In the genomic region with DNA sequence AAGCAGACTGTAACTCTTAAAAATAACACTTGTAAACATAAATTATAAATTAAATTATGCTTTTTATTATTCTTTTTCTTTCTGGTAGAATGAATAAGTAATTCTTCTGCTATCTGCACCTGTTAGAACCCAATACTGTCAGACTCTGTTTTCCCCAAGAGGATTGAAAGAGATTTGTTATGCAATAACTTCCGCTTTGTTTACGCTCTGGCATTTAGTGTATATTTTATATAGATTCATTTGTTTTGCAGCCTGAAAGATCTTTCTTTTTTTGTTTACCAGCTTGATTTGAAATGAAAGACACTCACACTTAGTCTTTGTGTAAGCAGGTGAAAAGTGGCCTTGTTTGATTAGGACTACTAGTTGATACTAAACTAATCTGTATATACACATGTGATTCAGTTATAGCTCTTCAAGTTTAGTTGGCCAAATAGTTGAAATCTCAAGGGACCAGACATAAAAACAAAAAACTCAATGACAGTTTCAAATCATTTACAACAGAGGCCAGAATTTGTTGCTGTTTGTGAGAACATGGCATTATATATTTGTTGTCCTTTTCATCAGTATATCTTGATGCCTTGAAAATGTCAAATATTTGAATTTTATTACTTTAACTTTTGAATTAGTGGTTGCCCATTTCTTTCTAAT, we compare ENCODE assay signal across 18 cellular contexts.
"Had no signal": no experiment of that assay in that cellular context is flagged by ENCODE, and none has a peak within 500 bp of the region (broad histone marks: within the 10 kb centered on the region; RNA-seq: fewer than 3 reads in every experiment).

No MANE protein-coding gene starts in this region.

- H3K9me3 Mint-ChIP-seq: activated naive CD4-positive, alpha-beta T cell treated with anti-CD3 and anti-CD28 coated beads, Interleukin-2, amount 50 U/mL, for 72 hours; activated T-cell treated with anti-CD3 and anti-CD28 coated beads, Interleukin-2, amount 50 U/mL, for 24 hours; endodermal cell; mesothelial cell of epicardium; nephron progenitor cell; stimulated activated naive CD8-positive, alpha-beta T cell treated with anti-CD3 and anti-CD28 coated beads, Interleukin-15, Interleukin-2, amounts not matched to agents 100 ng/mL and 50 ng/mL, for 24 hours had no signal

- H3K4me1 Mint-ChIP-seq: activated CD8-positive, alpha-beta memory T cell treated with anti-CD3 and anti-CD28 coated beads, Interleukin-2, amount 10 ng/mL, durations not matched to agents 7 days and 5 days had no signal

- H3K4me3 ChIP-seq: cardiac muscle cell, dorsolateral prefrontal cortex, gastroesophageal sphincter, heart right ventricle, lung, spleen, suprapubic skin had no signal

- H3K27me3 Mint-ChIP-seq: activated CD8-positive, alpha-beta memory T cell treated with anti-CD3 and anti-CD28 coated beads, Interleukin-2, amount 10 ng/mL, durations not matched to agents 7 days and 5 days; activated T-cell treated with anti-CD3 and anti-CD28 coated beads, Interleukin-2, amount 50 U/mL, for 24 hours; stimulated activated naive CD8-positive, alpha-beta T cell treated with anti-CD3 and anti-CD28 coated beads, Interleukin-15, Interleukin-2, amounts not matched to agents 100 ng/mL and 50 ng/mL, for 24 hours had no signal

- H3K27ac ChIP-seq: cardiac muscle cell, dorsolateral prefrontal cortex, gastroesophageal sphincter, WERI-Rb-1 had no signal

- H3K36me3 Mint-ChIP-seq: activated naive CD4-positive, alpha-beta T cell treated with anti-CD3 and anti-CD28 coated beads, Interleukin-2, amount 50 U/mL, for 72 hours; mesothelial cell of epicardium had no signal

- H3K9me3 ChIP-seq: gastroesophageal sphincter, heart right ventricle, spleen, suprapubic skin had no signal

- H3K4me1 ChIP-seq: suprapubic skin had no signal

- H3K27me3 ChIP-seq: cardiac muscle cell, dorsolateral prefrontal cortex, gastroesophageal sphincter, heart right ventricle, spleen, suprapubic skin had no signal

- H3K4me3 Mint-ChIP-seq: activated CD8-positive, alpha-beta memory T cell treated with anti-CD3 and anti-CD28 coated beads, Interleukin-2, amount 10 ng/mL, durations not matched to agents 7 days and 5 days; activated T-cell treated with anti-CD3 and anti-CD28 coated beads, Interleukin-2, amount 50 U/mL, for 24 hours; endodermal cell; mesothelial cell of epicardium; nephron progenitor cell; stimulated activated naive CD8-positive, alpha-beta T cell treated with anti-CD3 and anti-CD28 coated beads, Interleukin-15, Interleukin-2, amounts not matched to agents 100 ng/mL and 50 ng/mL, for 24 hours had no signal

- DNase-seq: activated CD4-positive, alpha-beta T cell treated with anti-CD3 and anti-CD28 coated beads, Interleukin-2, amount 50 U/mL, for 48 hours; activated CD8-positive, alpha-beta memory T cell treated with anti-CD3 and anti-CD28 coated beads, Interleukin-2, amount 10 ng/mL, durations not matched to agents 7 days and 5 days; activated T-cell treated with anti-CD3 and anti-CD28 coated beads, Interleukin-2, amount 50 U/mL, for 24 hours; dorsolateral prefrontal cortex; endodermal cell; heart right ventricle; left cardiac atrium; nephron progenitor cell; spleen; trophoblast cell; WERI-Rb-1 had no signal

- H3K36me3 ChIP-seq: cardiac muscle cell, gastroesophageal sphincter, heart right ventricle, spleen, suprapubic skin, WERI-Rb-1 had no signal

- H3K27ac Mint-ChIP-seq: activated CD8-positive, alpha-beta memory T cell treated with anti-CD3 and anti-CD28 coated beads, Interleukin-2, amount 10 ng/mL, durations not matched to agents 7 days and 5 days; activated naive CD4-positive, alpha-beta T cell treated with anti-CD3 and anti-CD28 coated beads, Interleukin-2, amount 50 U/mL, for 72 hours; activated T-cell treated with anti-CD3 and anti-CD28 coated beads, Interleukin-2, amount 50 U/mL, for 24 hours; endodermal cell; mesothelial cell of epicardium; nephron progenitor cell; stimulated activated naive CD8-positive, alpha-beta T cell treated with anti-CD3 and anti-CD28 coated beads, Interleukin-15, Interleukin-2, amounts not matched to agents 100 ng/mL and 50 ng/mL, for 24 hours had no signal
